23 cellular contexts compared by ENCODE assay signal in the genomic region with DNA sequence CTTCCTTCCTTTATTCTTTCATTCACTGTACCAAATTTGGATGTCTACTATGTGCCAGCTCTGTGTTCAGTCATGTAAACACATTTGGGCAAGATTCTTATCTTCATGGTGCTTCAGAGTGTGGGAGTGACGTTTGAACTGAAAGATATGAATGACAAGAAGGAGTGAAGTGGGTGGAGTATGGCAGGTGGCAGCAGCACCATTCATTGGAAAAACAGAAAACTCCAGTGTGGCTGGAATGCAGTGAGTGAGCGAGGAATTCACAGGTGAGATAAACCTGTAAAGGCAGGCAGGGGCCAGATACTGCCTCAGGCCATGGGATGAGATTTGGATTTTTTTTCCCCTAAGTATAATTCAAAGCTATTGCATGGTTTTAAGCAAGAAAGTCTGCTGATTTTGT.
DNase-seq lines count a peak whose midpoint lies in the region; ATAC-seq, FAIRE-seq and TF ChIP-seq lines count a peak whose summit lies in the region.
"Had no signal": no experiment of that assay in that cellular context is flagged by ENCODE, and none has a peak within 500 bp of the region (broad histone marks: within the 10 kb centered on the region; RNA-seq: fewer than 3 reads in every experiment).

No MANE protein-coding gene starts in this region.

- no peak for TF ChIP-seq RAD21 in H1 (IDR thresholded peaks at IDR 0.05 in 1 of 2, conservative IDR thresholded peaks at IDR 0.05 in 1 of 2; ENCODE audit: low read depth in 2 of 2, low read length in 2 of 2)

- intact Hi-C loops in left lung (cut with DNase I): no loop called here
- intact Hi-C loops in upper lobe of right lung (cut with DNase I): no loop called here
- intact Hi-C loops in colonic mucosa (cut with DNase I): no loop called here

- H2BK20ac ChIP-seq in H1 (ENCODE audit: low read length): no peak overlapping the region

- no peak for TF ChIP-seq EP300 in H1 (IDR thresholded peaks at IDR 0.05; ENCODE audit: borderline replicate concordance in 1 of 2, low read depth in 2 of 2, low read length in 2 of 2)

- no peak overlapping the region for H2BK15ac ChIP-seq in H1 (ENCODE audit: low read length)

- no peak overlapping the region for H4K5ac ChIP-seq in H1 (ENCODE audit: insufficient read length, low read depth, low read length)

- no peaks in the 10 kb centered on the region for H4K20me1 ChIP-seq in H1 (replicated peaks in 1 of 2; ENCODE audit: control insufficient read depth in 1 of 2, insufficient read depth in 2 of 2, low read length in 2 of 2)
- H4K20me1 ChIP-seq: BLaER1 had no signal

- H3K9ac ChIP-seq in H1 (replicated peaks in 1 of 4; ENCODE audit: extremely low read depth in 1 of 4, low read depth in 3 of 4, low read length in 3 of 4) (no peak overlapping the region), colonic mucosa (ENCODE audit: low read depth in 2 of 2, low read length in 2 of 2) (no peak overlapping the region)
- H3K9ac ChIP-seq: BLaER1 had no signal

- H4K91ac ChIP-seq in H1 (replicated peaks; ENCODE audit: insufficient read length, low read length): no peak overlapping the region

- no peak overlapping the region for H3K4ac ChIP-seq in H1 (replicated peaks; ENCODE audit: insufficient read length, low read depth, low read length)

- H2BK5ac ChIP-seq in H1 (ENCODE audit: low read depth, low read length): no peak overlapping the region

- H3K4me1 Mint-ChIP-seq in progenitor cell of endocrine pancreas (ENCODE audit: low read depth): peaks cover 6% of the 10 kb centered on the region
- H3K4me1 Mint-ChIP-seq: CD4-positive, CD25-positive, alpha-beta regulatory T cell had no signal

- H3K9me3 ChIP-seq in H1 (ENCODE audit: insufficient read depth in 2 of 2, low read depth in 1 of 2, low read length in 1 of 2): no peaks in the 10 kb centered on the region
- no peaks in the 10 kb centered on the region for H3K9me3 ChIP-seq in left lung
- H3K9me3 ChIP-seq in upper lobe of right lung: no peaks in the 10 kb centered on the region
- no peaks in the 10 kb centered on the region for H3K9me3 ChIP-seq in colonic mucosa
- H3K9me3 ChIP-seq: BLaER1, MG63, SJCRH30 had no signal

- H3K18ac ChIP-seq in H1 (ENCODE audit: extremely low read depth, low read length): no peak overlapping the region

- H3K36me3 ChIP-seq in H1 (ENCODE audit: control insufficient read depth in 2 of 4, insufficient read depth in 4 of 4, low read length in 3 of 4) (no peaks in the 10 kb centered on the region), left lung (no peaks in the 10 kb centered on the region), upper lobe of right lung (no peaks in the 10 kb centered on the region), colonic mucosa (no peaks in the 10 kb centered on the region)
- H3K36me3 ChIP-seq: BLaER1, MG63, SJCRH30 had no signal

- H3K23ac ChIP-seq in H1 (ENCODE audit: insufficient read length): no peak overlapping the region

- peak; percentile 15 for DNase-seq in NCI-H2171 treated with DMSO at 0.1 percent for 48 hours (lab: John Stamatoyannopoulos, UW)
- no peak for DNase-seq in NCI-H2171 (lab: John Stamatoyannopoulos, UW)
- no peak for DNase-seq in H1 (ENCODE audit: low read depth in 1 of 2, low spot score in 2 of 2)
- no peak for DNase-seq in left lung
- DNase-seq in upper lobe of right lung: no peak
- DNase-seq in colonic mucosa: no peak
- no peak for DNase-seq in progenitor cell of endocrine pancreas (ENCODE audit: low spot score, unreplicated experiment)
- DNase-seq: CD4-positive, CD25-positive, alpha-beta regulatory T cell; KBM-7; MG63; NCI-H1105 treated with DMSO at 0.1 percent for 48 hours; NCI-H146; NCI-H2029 treated with DMSO at 0.1 percent for 48 hours; NCI-H524; NCI-H748 treated with DMSO at 0.1 percent for 48 hours; SJCRH30 had no signal

- H2AFZ ChIP-seq in H1 (ENCODE audit: low read length): no peak overlapping the region

- H4K8ac ChIP-seq in H1 (ENCODE audit: extremely low read depth, insufficient read depth, low read length): no peak overlapping the region

- H3K27ac Mint-ChIP-seq in progenitor cell of endocrine pancreas: no peak overlapping the region
- H3K27ac Mint-ChIP-seq: CD4-positive, CD25-positive, alpha-beta regulatory T cell had no signal

- POLR2A ChIA-PET in H1 (lab: Charles Lee; ENCODE audit: partially characterized antibody): no interaction called here

- H3K4me1 ChIP-seq in H1 (replicated peaks in 1 of 4; ENCODE audit: control insufficient read depth in 3 of 4, insufficient read depth in 4 of 4, low read length in 3 of 4) (no peaks in the 10 kb centered on the region), left lung (no peaks in the 10 kb centered on the region), upper lobe of right lung (no peaks in the 10 kb centered on the region), colonic mucosa (no peaks in the 10 kb centered on the region)
- H3K4me1 ChIP-seq: BLaER1, SJCRH30 had no signal

- H3K79me1 ChIP-seq in H1 (ENCODE audit: low read depth, low read length): no peaks in the 10 kb centered on the region

- H2BK120ac ChIP-seq in H1 (replicated peaks; ENCODE audit: low read depth, low read length): no peak overlapping the region

- no peak for TF ChIP-seq CTCF in H1 (IDR thresholded peaks at IDR 0.05; ENCODE audit: control extremely low read depth in 1 of 3, insufficient read depth in 1 of 3, low read depth in 1 of 3, low read length in 3 of 3)
- TF ChIP-seq CTCF in left lung (IDR thresholded peaks at IDR 0.05): no peak
- no peak for TF ChIP-seq CTCF in upper lobe of right lung (IDR thresholded peaks at IDR 0.05)
- TF ChIP-seq CTCF in colonic mucosa (IDR thresholded peaks at IDR 0.05): no peak
- TF ChIP-seq CTCF in progenitor cell of endocrine pancreas (IDR thresholded peaks at IDR 0.05; ENCODE audit: unreplicated experiment): no peak

- ATAC-seq in left lung: peak; percentile 47
- ATAC-seq in upper lobe of right lung: peak; percentile 56
- ATAC-seq in GM18870 (IDR thresholded peaks at IDR 0.05; ENCODE audit: unreplicated experiment): no peak
- ATAC-seq: SK-N-SH treated with all-trans-retinoic acid at 6 μM for 48 hours had no signal

- no peak for FAIRE-seq in H1 (lab: Jason Lieb, UNC)
- FAIRE-seq: GM12892, GM19239, H54, RCC 7860 had no signal

- H3K9me3 Mint-ChIP-seq in progenitor cell of endocrine pancreas (ENCODE audit: low read depth): no peaks in the 10 kb centered on the region

- H3K4me3 ChIP-seq in H1 (ENCODE audit: extremely low read depth in 1 of 4, insufficient read depth in 2 of 4, low read depth in 3 of 4, low read length in 4 of 4) (no peak overlapping the region), left lung (no peak overlapping the region), upper lobe of right lung (no peak overlapping the region), colonic mucosa (no peak overlapping the region)
- H3K4me3 ChIP-seq: BLaER1, MG63, SJCRH30 had no signal

- no peak overlapping the region for H3K27ac ChIP-seq in H1 (ENCODE audit: low read depth, low read length)
- H3K27ac ChIP-seq in left lung: no peak overlapping the region
- no peak overlapping the region for H3K27ac ChIP-seq in upper lobe of right lung
- no peak overlapping the region for H3K27ac ChIP-seq in colonic mucosa
- H3K27ac ChIP-seq: BLaER1, SJCRH30 had no signal

- no peak overlapping the region for H2AK5ac ChIP-seq in H1 (ENCODE audit: low read depth, low read length)

- WGBS in H1 (ENCODE audit: extremely low coverage in 1 of 2, insufficient coverage in 1 of 2, insufficient read length in 1 of 2, insufficient replicate concordance in 2 of 2, low coverage in 1 of 2, low lambda C conversion rate in 2 of 2, missing lambda C conversion rate in 1 of 2), 2 experiments: 84% methylated on average over 2 of the region's 2 CpGs; no CpG with 5 or more reads in 1 of the 2 experiments

- H3K4me2 ChIP-seq in H1 (ENCODE audit: insufficient read depth in 1 of 2, low read depth in 2 of 2, low read length in 2 of 2): no peak overlapping the region
- H3K4me2 ChIP-seq: BLaER1 had no signal

- CTCF ChIA-PET in H1 (lab: Charles Lee; ENCODE audit: partially characterized antibody): interaction anchor here (1.1 to 2.9 kb wide), 2 partner anchors 17 to 107 kb away, joined by 3 to 17 read pairs; no protein-coding TSS in a partner anchor

- no peaks in the 10 kb centered on the region for H3K27me3 ChIP-seq in H1 (replicated peaks in 1 of 4; ENCODE audit: control insufficient read depth in 3 of 4, extremely low read depth in 1 of 4, insufficient read depth in 3 of 4, low read length in 3 of 4)
- no peaks in the 10 kb centered on the region for H3K27me3 ChIP-seq in left lung
- no peaks in the 10 kb centered on the region for H3K27me3 ChIP-seq in upper lobe of right lung
- H3K27me3 ChIP-seq in colonic mucosa: no peaks in the 10 kb centered on the region
- H3K27me3 ChIP-seq: BLaER1, MG63, SJCRH30 had no signal

- H3K36me3 Mint-ChIP-seq in progenitor cell of endocrine pancreas (ENCODE audit: insufficient read depth): no peaks in the 10 kb centered on the region
- H3K36me3 Mint-ChIP-seq: CD4-positive, CD25-positive, alpha-beta regulatory T cell had no signal

- H3K14ac ChIP-seq in H1 (ENCODE audit: insufficient read length): no peak overlapping the region

- TF ChIP-seq POLR2A in H1 (IDR thresholded peaks at IDR 0.05; ENCODE audit: control extremely low read depth in 1 of 2, low read depth in 2 of 2, low read length in 2 of 2): no peak

- H2BK12ac ChIP-seq in H1 (ENCODE audit: low read depth, low read length): no peak overlapping the region

- H3K23me2 ChIP-seq in H1 (ENCODE audit: low read depth, low read length): no peaks in the 10 kb centered on the region

- H3K56ac ChIP-seq in H1 (replicated peaks; ENCODE audit: insufficient read length, low read depth, low read length): no peak overlapping the region

- H3K27me3 Mint-ChIP-seq in progenitor cell of endocrine pancreas: peaks cover 4% of the 10 kb centered on the region
- H3K27me3 Mint-ChIP-seq: CD4-positive, CD25-positive, alpha-beta regulatory T cell had no signal

- no peak overlapping the region for H3K4me3 Mint-ChIP-seq in progenitor cell of endocrine pancreas (ENCODE audit: low read depth)
- H3K4me3 Mint-ChIP-seq: CD4-positive, CD25-positive, alpha-beta regulatory T cell had no signal

- no peaks in the 10 kb centered on the region for H3K79me2 ChIP-seq in H1 (ENCODE audit: control insufficient read depth in 1 of 2, insufficient read depth in 2 of 2, low read length in 2 of 2)

TF ChIP-seq in H1, 55 proteins besides CTCF, POLR2A, EP300 and RAD21:
- TF ChIP-seq KDM5A (IDR thresholded peaks at IDR 0.05; ENCODE audit: low read length) (no peak), TEAD4 (IDR thresholded peaks at IDR 0.05; ENCODE audit: low read depth, low read length) (peak; percentile 59)
